In the genomic region with DNA sequence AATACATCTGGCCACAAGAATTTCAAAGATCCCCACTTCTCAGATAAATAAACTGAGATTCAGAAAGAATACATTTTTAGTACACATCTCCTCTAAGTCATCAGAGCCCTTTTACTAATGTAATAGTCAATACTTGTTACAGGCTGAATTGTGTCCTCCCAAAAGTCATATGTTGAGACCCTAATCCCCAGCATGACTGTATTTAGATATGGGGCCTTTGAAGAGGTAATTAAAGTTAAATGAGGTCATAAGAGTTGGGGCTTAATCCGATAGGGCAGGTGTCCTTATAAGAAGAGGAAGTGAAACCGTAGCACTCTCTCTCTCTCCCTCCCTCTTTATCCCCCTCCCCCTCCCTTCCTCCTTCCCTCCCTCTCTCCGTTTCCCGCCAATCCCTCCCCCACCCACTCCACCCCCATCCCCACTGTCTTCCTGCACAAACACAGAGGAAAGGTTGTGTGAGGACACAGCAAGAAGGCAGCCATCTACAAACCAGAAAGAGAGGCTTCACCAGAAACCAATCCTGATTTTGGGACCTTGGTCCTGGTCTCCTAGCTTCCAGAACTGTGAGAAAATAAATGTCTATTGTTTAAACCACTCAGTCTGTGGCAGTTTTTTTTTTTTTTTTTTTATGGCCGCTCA, we compare ENCODE assay signal across 9 cellular contexts.
DNase-seq lines count a peak whose midpoint lies in the region; ATAC-seq, FAIRE-seq and TF ChIP-seq lines count a peak whose summit lies in the region.
"Had no signal": no experiment of that assay in that cellular context is flagged by ENCODE, and none has a peak within 500 bp of the region (broad histone marks: within the 10 kb centered on the region; RNA-seq: fewer than 3 reads in every experiment).

No MANE protein-coding gene starts in this region.

- intact Hi-C loops in HepG2 (cut with micrococcal nuclease; ENCODE audit: unreplicated experiment): no loop called here
- intact Hi-C loops in right lobe of liver (cut with DNase I): no loop called here
- intact Hi-C loops in left ventricle myocardium superior (cut with micrococcal nuclease): no loop called here

- peak overlapping the region in 1 of 2 donors; percentile 57 for H3K27ac Mint-ChIP-seq in stimulated activated naive CD8-positive, alpha-beta T cell treated with anti-CD3 and anti-CD28 coated beads, Interleukin-15, amount 100 ng/mL, for 72 hours

- POLR2A ChIA-PET in HepG2 (lab: Yijun Ruan, JAX): interaction anchor here (0.6 kb wide), 1 partner anchor 66 kb away, joined by 3 read pairs; no protein-coding TSS in a partner anchor

- H3K9me3 Mint-ChIP-seq in stimulated activated naive CD8-positive, alpha-beta T cell treated with anti-CD3 and anti-CD28 coated beads, Interleukin-15, amount 100 ng/mL, for 72 hours: peaks cover 0 to 11% of the 10 kb centered on the region in 2 donors

- no peak overlapping the region for H3K27ac ChIP-seq in HepG2 (ENCODE audit: extremely low read length, insufficient read depth, low read length)
- no peak overlapping the region for H3K27ac ChIP-seq in right lobe of liver

- WGBS in HepG2 (ENCODE audit: low lambda C conversion rate): 38% methylated on average over 5 of the region's 5 CpGs
- WGBS in right lobe of liver (ENCODE audit: insufficient coverage, low coverage, low lambda C conversion rate, missing lambda C conversion rate): 34% methylated on average over 5 of the region's 5 CpGs

- H3K4me2 ChIP-seq in HepG2 (ENCODE audit: low read depth, low read length): peak overlapping the region; percentile 37; the same call in 1 of the 2 replicates

- H3K27me3 ChIP-seq in HepG2 (ENCODE audit: control insufficient read depth in 1 of 2, insufficient read depth in 2 of 2, low read length in 2 of 2): no peaks in the 10 kb centered on the region; a peak in 1 of 5 replicates
- no peaks in the 10 kb centered on the region for H3K27me3 ChIP-seq in right lobe of liver

- DNase-seq in HepG2 (ENCODE audit: low spot score): no peak
- DNase-seq in right lobe of liver: no peak
- peak; percentile 73 for DNase-seq in NOMO-1 treated with dmso at 0.1 percent for 144 hours (lab: John Stamatoyannopoulos, UW; ENCODE audit: unreplicated experiment)
- no peak for DNase-seq in stimulated activated naive CD8-positive, alpha-beta T cell treated with anti-CD3 and anti-CD28 coated beads, Interleukin-15, amount 100 ng/mL, for 72 hours
- DNase-seq in activated T-cell treated with anti-CD3 and anti-CD28 coated beads for 4 hours: no peak
- DNase-seq in effector CD4-positive, alpha-beta T cell: no peak
- DNase-seq in left ventricle myocardium superior: no peak
- DNase-seq: activated effector memory CD4-positive, alpha-beta T cell treated with anti-CD3 and anti-CD28 coated beads, Interleukin-2, amount 50 U/mL, for 16 hours had no signal

- no peak overlapping the region for H3K4me3 Mint-ChIP-seq in stimulated activated naive CD8-positive, alpha-beta T cell treated with anti-CD3 and anti-CD28 coated beads, Interleukin-15, amount 100 ng/mL, for 72 hours

- H3K36me3 ChIP-seq in HepG2 (replicated peaks in 1 of 2; ENCODE audit: control insufficient read depth in 1 of 2, insufficient read depth in 2 of 2, low read length in 2 of 2) (no peaks in the 10 kb centered on the region), right lobe of liver (no peaks in the 10 kb centered on the region)

- TF ChIP-seq POLR2A in HepG2 (IDR thresholded peaks at IDR 0.05; ENCODE audit: insufficient read depth in 1 of 2, low read depth in 2 of 2, low read length in 2 of 2) (no peak), right lobe of liver (IDR thresholded peaks at IDR 0.05) (no peak)

- H4K20me1 ChIP-seq in HepG2 (ENCODE audit: insufficient read depth, low read length): no peaks in the 10 kb centered on the region

- no peak for FAIRE-seq in HepG2 (lab: Jason Lieb, UNC)

- H3K27me3 Mint-ChIP-seq in stimulated activated naive CD8-positive, alpha-beta T cell treated with anti-CD3 and anti-CD28 coated beads, Interleukin-15, amount 100 ng/mL, for 72 hours: no peaks in the 10 kb centered on the region

- no peak overlapping the region for H3K9ac ChIP-seq in HepG2 (ENCODE audit: insufficient read depth, low read depth, low read length)

- CTCF ChIA-PET in HepG2 (lab: Yijun Ruan, JAX; ENCODE audit: low intra/inter-chr PET ratio, low total read pairs): no interaction called here

- peaks cover 6% of the 10 kb centered on the region for H3K4me1 Mint-ChIP-seq in stimulated activated naive CD8-positive, alpha-beta T cell treated with anti-CD3 and anti-CD28 coated beads, Interleukin-15, amount 100 ng/mL, for 72 hours

- no TSS peak for BruUV-seq in HepG2 (replicated peaks; lab: Mats Ljungman, UMichigan)

- H3K79me2 ChIP-seq in HepG2 (ENCODE audit: insufficient read depth, low read length): no peaks in the 10 kb centered on the region

- TF ChIP-seq CTCF in HepG2 (CRISPR knock-in tag; IDR thresholded peaks at IDR 0.05): no peak
- TF ChIP-seq CTCF in right lobe of liver (IDR thresholded peaks at IDR 0.05): no peak

- H2AFZ ChIP-seq in HepG2 (ENCODE audit: low read length): no peak overlapping the region

- no peak for ATAC-seq in HepG2
- no peak for ATAC-seq in right lobe of liver
- peak; percentile 75 for ATAC-seq in HG03469 (IDR thresholded peaks at IDR 0.05; ENCODE audit: unreplicated experiment)
- peak; percentile 57 for ATAC-seq in stimulated activated naive CD8-positive, alpha-beta T cell treated with anti-CD3 and anti-CD28 coated beads, Interleukin-15, amount 100 ng/mL, for 72 hours
- ATAC-seq in left ventricle myocardium superior: no peak

- TF ChIP-seq EP300 in HepG2 (IDR thresholded peaks at IDR 0.05; ENCODE audit: low read depth in 2 of 2, low read length in 2 of 2) (no peak), HepG2 (CRISPR knock-in tag; IDR thresholded peaks at IDR 0.05; ENCODE audit: borderline replicate concordance) (no peak)

- H3K4me1 ChIP-seq in HepG2 (ENCODE audit: insufficient read depth, low read length) (peaks cover 60% of the 10 kb centered on the region), right lobe of liver (peaks cover 0 to 15% (median 6%) of the 10 kb centered on the region in 4 donors)

- H3K9me3 ChIP-seq in HepG2 (ENCODE audit: low read length): peaks cover 5% of the 10 kb centered on the region
- H3K9me3 ChIP-seq in right lobe of liver: no peaks in the 10 kb centered on the region

- H3K4me3 ChIP-seq in HepG2 (replicated peaks in 1 of 3; ENCODE audit: insufficient read depth in 1 of 3, low read depth in 2 of 3, low read length in 3 of 3): no peak overlapping the region
- no peak overlapping the region for H3K4me3 ChIP-seq in right lobe of liver

- no peak for TF ChIP-seq RAD21 in HepG2 (CRISPR knock-in tag; IDR thresholded peaks at IDR 0.05)

- in situ Hi-C loops in HepG2 (cut with HindIII; ENCODE audit: extremely low pct_ligation_motif_present, low pct_unique_long_range_greater_than_20kb): no loop called here

TF ChIP-seq in HepG2, 621 proteins besides CTCF, POLR2A, EP300 and RAD21 (continues in another document):
- TF ChIP-seq, protein P1, sequence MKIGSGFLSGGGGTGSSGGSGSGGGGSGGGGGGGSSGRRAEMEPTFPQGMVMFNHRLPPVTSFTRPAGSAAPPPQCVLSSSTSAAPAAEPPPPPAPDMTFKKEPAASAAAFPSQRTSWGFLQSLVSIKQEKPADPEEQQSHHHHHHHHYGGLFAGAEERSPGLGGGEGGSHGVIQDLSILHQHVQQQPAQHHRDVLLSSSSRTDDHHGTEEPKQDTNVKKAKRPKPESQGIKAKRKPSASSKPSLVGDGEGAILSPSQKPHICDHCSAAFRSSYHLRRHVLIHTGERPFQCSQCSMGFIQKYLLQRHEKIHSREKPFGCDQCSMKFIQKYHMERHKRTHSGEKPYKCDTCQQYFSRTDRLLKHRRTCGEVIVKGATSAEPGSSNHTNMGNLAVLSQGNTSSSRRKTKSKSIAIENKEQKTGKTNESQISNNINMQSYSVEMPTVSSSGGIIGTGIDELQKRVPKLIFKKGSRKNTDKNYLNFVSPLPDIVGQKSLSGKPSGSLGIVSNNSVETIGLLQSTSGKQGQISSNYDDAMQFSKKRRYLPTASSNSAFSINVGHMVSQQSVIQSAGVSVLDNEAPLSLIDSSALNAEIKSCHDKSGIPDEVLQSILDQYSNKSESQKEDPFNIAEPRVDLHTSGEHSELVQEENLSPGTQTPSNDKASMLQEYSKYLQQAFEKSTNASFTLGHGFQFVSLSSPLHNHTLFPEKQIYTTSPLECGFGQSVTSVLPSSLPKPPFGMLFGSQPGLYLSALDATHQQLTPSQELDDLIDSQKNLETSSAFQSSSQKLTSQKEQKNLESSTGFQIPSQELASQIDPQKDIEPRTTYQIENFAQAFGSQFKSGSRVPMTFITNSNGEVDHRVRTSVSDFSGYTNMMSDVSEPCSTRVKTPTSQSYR (CRISPR knock-in tag; IDR thresholded peaks at IDR 0.05; ENCODE audit: borderline replicate concordance): peak; percentile 37; the same call in 1 of the 2 replicates
- TF ChIP-seq, protein P2, sequence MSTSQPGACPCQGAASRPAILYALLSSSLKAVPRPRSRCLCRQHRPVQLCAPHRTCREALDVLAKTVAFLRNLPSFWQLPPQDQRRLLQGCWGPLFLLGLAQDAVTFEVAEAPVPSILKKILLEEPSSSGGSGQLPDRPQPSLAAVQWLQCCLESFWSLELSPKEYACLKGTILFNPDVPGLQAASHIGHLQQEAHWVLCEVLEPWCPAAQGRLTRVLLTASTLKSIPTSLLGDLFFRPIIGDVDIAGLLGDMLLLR (CRISPR knock-in tag; IDR thresholded peaks at IDR 0.05): no peak
- TF ChIP-seq PCBP1 (IDR thresholded peaks at IDR 0.05; ENCODE audit: borderline replicate concordance, low read depth, low read length) (0 out of 2 replicates have a peak, but pooled peaks have one; percentile 55), HNRNPK (IDR thresholded peaks at IDR 0.05; ENCODE audit: low read depth, low read length, poor library complexity, severe bottlenecking) (peak; percentile 82), ZNF629 (CRISPR knock-in tag; conservative IDR thresholded peaks at IDR 0.05) (peak; percentile 48; the same call in 1 of the 2 replicates), ATM (IDR thresholded peaks at IDR 0.05; ENCODE audit: borderline replicate concordance) (no peak)
- TF ChIP-seq, protein P3, sequence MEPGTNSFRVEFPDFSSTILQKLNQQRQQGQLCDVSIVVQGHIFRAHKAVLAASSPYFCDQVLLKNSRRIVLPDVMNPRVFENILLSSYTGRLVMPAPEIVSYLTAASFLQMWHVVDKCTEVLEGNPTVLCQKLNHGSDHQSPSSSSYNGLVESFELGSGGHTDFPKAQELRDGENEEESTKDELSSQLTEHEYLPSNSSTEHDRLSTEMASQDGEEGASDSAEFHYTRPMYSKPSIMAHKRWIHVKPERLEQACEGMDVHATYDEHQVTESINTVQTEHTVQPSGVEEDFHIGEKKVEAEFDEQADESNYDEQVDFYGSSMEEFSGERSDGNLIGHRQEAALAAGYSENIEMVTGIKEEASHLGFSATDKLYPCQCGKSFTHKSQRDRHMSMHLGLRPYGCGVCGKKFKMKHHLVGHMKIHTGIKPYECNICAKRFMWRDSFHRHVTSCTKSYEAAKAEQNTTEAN (CRISPR knock-in tag; conservative IDR thresholded peaks at IDR 0.05): no peak

Comparison
In these comparisons a context has a peak if more than half of its experiments do, and no peak if none do; other contexts are left out.
1. ATAC-seq: peak in HG03469 (single experiment) and stimulated activated naive CD8-positive, alpha-beta T cell treated with anti-CD3 and anti-CD28 coated beads, Interleukin-15, amount 100 ng/mL, for 72 hours (single experiment); none in HepG2 (single experiment), right lobe of liver (0 of 4) and left ventricle myocardium superior (single experiment).